Comparison of ENCODE assay signal across 9 cellular contexts in genomic region chr2:161090401-161090800, GRCh38.
A peak's percentile ranks its signal among the peaks of the same experiment; 100 is the strongest.
DNase-seq lines count a peak whose midpoint lies in the region; ATAC-seq and TF ChIP-seq lines count a peak whose summit lies in the region.
"Had no signal": no experiment of that assay in that cellular context is flagged by ENCODE, and none has a peak within 500 bp of the region (broad histone marks: within the 10 kb centered on the region; RNA-seq: fewer than 3 reads in every experiment).

No MANE protein-coding gene starts in this region.

- no peaks in the 10 kb centered on the region for H3K36me3 ChIP-seq in BLaER1 treated with 17β-estradiol and CSF1 and Interleukin-3, amounts not matched to agents 10 nM and 100 nM
- H3K36me3 ChIP-seq in KMS-11 (ENCODE audit: insufficient read depth) (no peaks in the 10 kb centered on the region), breast epithelium (no peaks in the 10 kb centered on the region)

- no peaks in the 10 kb centered on the region for H3K79me2 ChIP-seq in KMS-11 (ENCODE audit: insufficient read depth, low read depth)

- H3K27me3 ChIP-seq in BLaER1 treated with 17β-estradiol and CSF1 and Interleukin-3, amounts not matched to agents 10 nM and 100 nM: no peaks in the 10 kb centered on the region
- no peaks in the 10 kb centered on the region for H3K27me3 ChIP-seq in KMS-11 (ENCODE audit: insufficient read depth, low read depth)
- H3K27me3 ChIP-seq in breast epithelium: no peaks in the 10 kb centered on the region

- no peak overlapping the region; a peak in 1 of 22 replicates for H3K27ac ChIP-seq in BLaER1 treated with 17β-estradiol and CSF1 and Interleukin-3, amounts not matched to agents 10 nM and 100 nM
- H3K27ac ChIP-seq in KMS-11 (no peak overlapping the region), breast epithelium (peak overlapping the region; percentile 27 to 29)

- intact Hi-C loops in breast epithelium (cut with DNase I; ENCODE audit: low total_unique reads): no loop called here

- no peak for TF ChIP-seq CTCF in KMS-11 (conservative IDR thresholded peaks at IDR 0.05; ENCODE audit: low read depth, low read length)
- TF ChIP-seq CTCF in breast epithelium (IDR thresholded peaks at IDR 0.05): no peak

- ATAC-seq in GM21390 (IDR thresholded peaks at IDR 0.05; ENCODE audit: unreplicated experiment): peak; percentile 38

- H3K9ac ChIP-seq in BLaER1 treated with 17β-estradiol and CSF1 and Interleukin-3, amounts not matched to agents 10 nM and 100 nM: no peak overlapping the region
- no peak overlapping the region for H3K9ac ChIP-seq in KMS-11

- H3K4me3 ChIP-seq in BLaER1 treated with 17β-estradiol and CSF1 and Interleukin-3, amounts not matched to agents 10 nM and 100 nM: no peak overlapping the region
- H3K4me3 ChIP-seq in KMS-11 (IDR thresholded peaks at IDR 0.05; ENCODE audit: insufficient read depth, low read depth, low read length): no peak overlapping the region
- no peak overlapping the region for H3K4me3 ChIP-seq in breast epithelium

- H4K20me1 ChIP-seq in BLaER1 treated with 17β-estradiol and CSF1 and Interleukin-3, amounts not matched to agents 10 nM and 100 nM: no peaks in the 10 kb centered on the region
- H4K20me1 ChIP-seq in KMS-11 (ENCODE audit: insufficient read depth): no peaks in the 10 kb centered on the region

- no peak overlapping the region for H2AFZ ChIP-seq in KMS-11 (ENCODE audit: low read depth)

- DNase-seq in breast epithelium (ENCODE audit: low spot score in 2 of 2) (no peak), DMS153 (lab: John Stamatoyannopoulos, UW) (no peak), NCI-H2227 (lab: John Stamatoyannopoulos, UW; ENCODE audit: unreplicated experiment) (no peak), AG08395 (ENCODE audit: low spot score) (no peak), D341Med (ENCODE audit: low spot score) (no peak)
- DNase-seq: C1 segment of cervical spinal cord had no signal

- H3K9me3 ChIP-seq in BLaER1 treated with 17β-estradiol and CSF1 and Interleukin-3, amounts not matched to agents 10 nM and 100 nM (replicated peaks in 1 of 11): 0 out of 22 replicates have a peak, but pooled peaks cover 0 to 4% (median 0%) of the 10 kb centered on the region in 11 experiments
- H3K9me3 ChIP-seq in breast epithelium: no peaks in the 10 kb centered on the region

- no peak for TF ChIP-seq POLR2A in breast epithelium (IDR thresholded peaks at IDR 0.05)

- peaks cover 0 to 30% (median 16%) of the 10 kb centered on the region in 10 experiments; a peak in 16 of 20 replicates for H3K4me1 ChIP-seq in BLaER1 treated with 17β-estradiol and CSF1 and Interleukin-3, amounts not matched to agents 10 nM and 100 nM
- H3K4me1 ChIP-seq in KMS-11 (ENCODE audit: low read depth, poor library complexity, severe bottlenecking): peaks cover 29% of the 10 kb centered on the region
- no peaks in the 10 kb centered on the region for H3K4me1 ChIP-seq in breast epithelium

- H3K4me2 ChIP-seq in BLaER1 treated with 17β-estradiol and CSF1 and Interleukin-3, amounts not matched to agents 10 nM and 100 nM: peak overlapping the region in 8 of 11 experiments; percentile 4 to 74 (median 28); a peak in 11 of 22 replicates
- H3K4me2 ChIP-seq in KMS-11: peak overlapping the region; percentile 65; the same call in 1 of the 2 replicates

Comparison
In these comparisons a context has a peak if more than half of its experiments do, and no peak if none do; other contexts are left out.
1. H3K27ac ChIP-seq: peak in breast epithelium (2 of 2); none in BLaER1 treated with 17β-estradiol and CSF1 and Interleukin-3, amounts not matched to agents 10 nM and 100 nM (0 of 11) and KMS-11 (single experiment).